In the genomic region with DNA sequence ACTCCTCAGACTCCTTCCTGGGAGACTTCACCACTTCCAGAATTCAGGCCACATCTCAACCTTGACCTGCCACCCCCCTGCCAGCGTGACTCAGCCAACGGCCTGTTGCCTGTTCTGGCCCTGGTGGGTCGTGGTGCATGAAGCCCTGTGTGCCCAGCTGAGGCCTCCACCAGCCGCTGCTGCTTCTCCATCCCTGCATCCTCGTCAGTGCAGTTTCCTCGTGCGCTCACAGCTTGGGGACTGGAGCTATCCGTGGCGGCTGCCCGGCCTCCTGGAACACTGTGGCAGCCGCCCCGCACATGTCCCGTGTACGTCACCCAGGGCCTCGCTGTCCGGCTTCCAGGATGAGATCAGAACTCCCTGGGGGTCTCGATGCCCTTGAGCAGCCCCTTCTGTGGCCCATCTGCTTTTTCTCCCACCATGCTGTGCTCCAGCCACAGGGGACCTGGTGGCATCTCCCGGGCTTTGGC, we compare ENCODE assay signal across 36 cellular contexts. TPM values are rescaled to one million over a fixed set of nuclear protein-coding genes. Genes with fewer than 3 reads are reported as not detected.
"Had no signal": no experiment of that assay in that cellular context is flagged by ENCODE, and none has a peak within 500 bp of the region (broad histone marks: within the 10 kb centered on the region; RNA-seq: fewer than 3 reads in every experiment).

No MANE protein-coding gene starts in this region.

- H3K27ac Mint-ChIP-seq: activated CD4-positive, alpha-beta memory T cell treated with anti-CD3 and anti-CD28 coated beads for 36 hours; activated CD4-positive, alpha-beta T cell treated with anti-CD3 and anti-CD28 coated beads, Interleukin-2, amount 10 ng/mL, durations not matched to agents 24 days and 14 days; activated naive CD4-positive, alpha-beta T cell treated with anti-CD3 and anti-CD28 coated beads for 36 hours; activated naive CD8-positive, alpha-beta T cell treated with anti-CD3 and anti-CD28 coated beads for 36 hours; activated T-helper 1 cell treated with anti-CD3 and anti-CD28 coated beads, Interleukin-12 subunit alpha, Interleukin-12 subunit beta, Interleukin-2, Interleukin-4 antibody, amounts not matched to agents 30 ng/mL and 10 ng/mL and 1 ng/mL, durations not matched to agents 14 hours and 24 hours and 36 hours; immature natural killer cell; mesothelial cell of epicardium; naive B cell had no signal

- H3K4me1 Mint-ChIP-seq: activated CD4-positive, alpha-beta T cell treated with anti-CD3 and anti-CD28 coated beads, Interleukin-2, amount 10 ng/mL, durations not matched to agents 24 days and 14 days; activated naive CD8-positive, alpha-beta T cell treated with anti-CD3 and anti-CD28 coated beads for 36 hours; brain; immature natural killer cell; mesothelial cell of epicardium; naive B cell had no signal

- H3K9me3 ChIP-seq: ascending aorta, gastrocnemius medialis, spleen, transverse colon, uterus had no signal

- ATAC-seq: activated CD4-positive, CD25-positive, alpha-beta regulatory T cell treated with anti-CD3 and anti-CD28 coated beads, Interleukin-2, amount 50 U/mL, for 24 hours; gastrocnemius medialis; left colon; right cardiac atrium had no signal

- H3K27me3 Mint-ChIP-seq: activated CD4-positive, alpha-beta memory T cell treated with anti-CD3 and anti-CD28 coated beads for 36 hours; activated CD4-positive, alpha-beta T cell treated with anti-CD3 and anti-CD28 coated beads, Interleukin-2, amount 10 ng/mL, durations not matched to agents 24 days and 14 days; activated naive CD8-positive, alpha-beta T cell treated with anti-CD3 and anti-CD28 coated beads for 36 hours; brain; naive B cell had no signal

- H3K27ac ChIP-seq: ascending aorta, cardiac muscle cell, coronary artery, gastrocnemius medialis, parathyroid adenoma, spleen, transverse colon, uterus, VCaP had no signal

- H3K27me3 ChIP-seq: ascending aorta, cardiac muscle cell, dorsolateral prefrontal cortex, gastrocnemius medialis, spleen, transverse colon, uterus had no signal

- H3K4me1 ChIP-seq: ascending aorta, gastrocnemius medialis, parathyroid adenoma, spleen, transverse colon, uterus had no signal

- H3K36me3 ChIP-seq: ascending aorta, gastrocnemius medialis, uterus had no signal

- H3K4me3 ChIP-seq: ascending aorta, cardiac muscle cell, coronary artery, dorsolateral prefrontal cortex, gastrocnemius medialis, spleen, transverse colon, uterus had no signal

- DNase-seq: activated CD4-positive, alpha-beta memory T cell treated with anti-CD3 and anti-CD28 coated beads for 36 hours; activated CD4-positive, alpha-beta T cell treated with anti-CD3 and anti-CD28 coated beads, Interleukin-2, amount 10 ng/mL, durations not matched to agents 24 days and 14 days; activated CD8-positive, alpha-beta memory T cell treated with anti-CD3 and anti-CD28 coated beads, Interleukin-2, amount 50 U/mL, for 4 hours; activated effector memory CD4-positive, alpha-beta T cell treated with anti-CD3 and anti-CD28 coated beads, Interleukin-2, amount 50 U/mL, for 16 hours; activated naive CD4-positive, alpha-beta T cell treated with anti-CD3 and anti-CD28 coated beads for 36 hours; activated naive CD8-positive, alpha-beta T cell treated with anti-CD3 and anti-CD28 coated beads for 36 hours; activated T-cell treated with anti-CD3 and anti-CD28 coated beads, Interleukin-2, amount 50 U/mL, for 1 hour; cerebellar nuclear complex; dorsolateral prefrontal cortex; effector memory CD4-positive, alpha-beta T cell; erythroblast; gastrocnemius medialis; head of caudate nucleus; hippocampal formation; immature natural killer cell; kidney; left colon; mammary epithelial cell; naive B cell; occipital lobe; spleen; stimulated activated naive CD4-positive, alpha-beta T cell treated with Interleukin-2 at 50 U/mL for 16 hours; transverse colon; uterus had no signal

- H3K4me3 Mint-ChIP-seq: activated CD4-positive, alpha-beta memory T cell treated with anti-CD3 and anti-CD28 coated beads for 36 hours; activated CD4-positive, alpha-beta T cell treated with anti-CD3 and anti-CD28 coated beads, Interleukin-2, amount 10 ng/mL, durations not matched to agents 24 days and 14 days; activated naive CD4-positive, alpha-beta T cell treated with anti-CD3 and anti-CD28 coated beads for 36 hours; activated naive CD8-positive, alpha-beta T cell treated with anti-CD3 and anti-CD28 coated beads for 36 hours; activated T-helper 1 cell treated with anti-CD3 and anti-CD28 coated beads, Interleukin-12 subunit alpha, Interleukin-12 subunit beta, Interleukin-2, Interleukin-4 antibody, amounts not matched to agents 30 ng/mL and 10 ng/mL and 1 ng/mL, durations not matched to agents 14 hours and 24 hours and 36 hours; brain; immature natural killer cell; mesothelial cell of epicardium had no signal

- FAIRE-seq: kidney had no signal

- H3K9me3 Mint-ChIP-seq: activated CD4-positive, alpha-beta memory T cell treated with anti-CD3 and anti-CD28 coated beads for 36 hours; activated CD4-positive, alpha-beta T cell treated with anti-CD3 and anti-CD28 coated beads, Interleukin-2, amount 10 ng/mL, durations not matched to agents 24 days and 14 days; activated naive CD4-positive, alpha-beta T cell treated with anti-CD3 and anti-CD28 coated beads for 36 hours; activated naive CD8-positive, alpha-beta T cell treated with anti-CD3 and anti-CD28 coated beads for 36 hours; activated T-helper 1 cell treated with anti-CD3 and anti-CD28 coated beads, Interleukin-12 subunit alpha, Interleukin-12 subunit beta, Interleukin-2, Interleukin-4 antibody, amounts not matched to agents 30 ng/mL and 10 ng/mL and 1 ng/mL, durations not matched to agents 14 hours and 24 hours and 36 hours; brain; immature natural killer cell; mesothelial cell of epicardium; naive B cell had no signal

RNA-seq across cellular contexts. Expression of gene TEDC2, which starts 8.0 kb away (rescaled TPM):
- total RNA-seq: ascending aorta had no signal

RNA-seq across cellular contexts. Expression of gene NTN3, which starts 19.2 kb away (rescaled TPM):
- total RNA-seq: activated CD4-positive, alpha-beta memory T cell treated with anti-CD3 and anti-CD28 coated beads for 36 hours; activated CD4-positive, alpha-beta T cell treated with anti-CD3 and anti-CD28 coated beads, Interleukin-2, amount 10 ng/mL, durations not matched to agents 24 days and 14 days; activated CD8-positive, alpha-beta memory T cell treated with anti-CD3 and anti-CD28 coated beads for 36 hours; activated naive CD4-positive, alpha-beta T cell treated with anti-CD3 and anti-CD28 coated beads for 36 hours; activated naive CD8-positive, alpha-beta T cell treated with anti-CD3 and anti-CD28 coated beads for 36 hours; activated T-helper 1 cell treated with anti-CD3 and anti-CD28 coated beads, Interleukin-12 subunit alpha, Interleukin-12 subunit beta, Interleukin-2, Interleukin-4 antibody, amounts not matched to agents 30 ng/mL and 10 ng/mL and 1 ng/mL, durations not matched to agents 14 hours and 24 hours and 36 hours; ascending aorta; gastrocnemius medialis; left colon; T-helper 1 cell treated with Interleukin-12 subunit alpha and Interleukin-12 subunit beta and Interleukin-4 antibody, amounts not matched to agents 30 ng/mL and 1 ng/mL, for 36 hours; transverse colon had no signal
- polyA plus RNA-seq: immature natural killer cell, mammary epithelial cell had no signal
